In genomic region chr3:184656991-184657669, GRCh38 we compare ENCODE assay signal across 8 cellular contexts. TPM values are rescaled to one million over a fixed set of nuclear protein-coding genes. Genes with fewer than 3 reads are reported as not detected.
DNase-seq lines count a peak whose midpoint lies in the region; ATAC-seq and TF ChIP-seq lines count a peak whose summit lies in the region.

No MANE protein-coding gene starts in this region.

- H3K27ac ChIP-seq in dorsolateral prefrontal cortex: no peak overlapping the region

- intact Hi-C loops in dorsolateral prefrontal cortex (cut with DNase I): no loop called here

- H3K4me3 ChIP-seq in dorsolateral prefrontal cortex: no peak overlapping the region

- TF ChIP-seq CTCF in dorsolateral prefrontal cortex (IDR thresholded peaks at IDR 0.05 in 54 of 56, conservative IDR thresholded peaks at IDR 0.05 in 2 of 56; ENCODE audit: low read depth in 1 of 56, partially characterized antibody in 56 of 56): no peak

- DNase-seq in NCI-H2171 (lab: John Stamatoyannopoulos, UW): peak; percentile 18
- peak; percentile 64 for DNase-seq in iPS-NIHi11 (ENCODE audit: low spot score)
- no peak for DNase-seq in midbrain (lab: John Stamatoyannopoulos, UW)
- no peak for DNase-seq in dorsolateral prefrontal cortex
- DNase-seq in ecto neural progenitor cell (ENCODE audit: low spot score): no peak
- no peak for DNase-seq in cortex of kidney (lab: John Stamatoyannopoulos, UW)

- TF ChIP-seq POLR2A in GM18505 (IDR thresholded peaks at IDR 0.05; ENCODE audit: borderline replicate concordance, extremely low read depth, insufficient read depth, insufficient read length): no peak

- ATAC-seq in GM18505 (IDR thresholded peaks at IDR 0.05; ENCODE audit: unreplicated experiment) (peak; percentile 85), GM21786 (IDR thresholded peaks at IDR 0.05; ENCODE audit: unreplicated experiment) (peak; percentile 83)

- no peaks in the 10 kb centered on the region for H3K27me3 ChIP-seq in dorsolateral prefrontal cortex

RNA-seq across cellular contexts. Expression of gene MAGEF1, which starts 54.7 kb away (rescaled TPM):
- 10 to 100 TPM; 21.7 to 62.9 (median 43.4) TPM for total RNA-seq in dorsolateral prefrontal cortex

Comparison
In these comparisons a context has a peak if more than half of its experiments do, and no peak if none do; other contexts are left out.
1. DNase-seq: peak in NCI-H2171 (single experiment) and iPS-NIHi11 (single experiment); none in midbrain (single experiment), dorsolateral prefrontal cortex (0 of 10), ecto neural progenitor cell (single experiment) and cortex of kidney (single experiment).